ENCODE assay signal across 21 cellular contexts in the genomic region with DNA sequence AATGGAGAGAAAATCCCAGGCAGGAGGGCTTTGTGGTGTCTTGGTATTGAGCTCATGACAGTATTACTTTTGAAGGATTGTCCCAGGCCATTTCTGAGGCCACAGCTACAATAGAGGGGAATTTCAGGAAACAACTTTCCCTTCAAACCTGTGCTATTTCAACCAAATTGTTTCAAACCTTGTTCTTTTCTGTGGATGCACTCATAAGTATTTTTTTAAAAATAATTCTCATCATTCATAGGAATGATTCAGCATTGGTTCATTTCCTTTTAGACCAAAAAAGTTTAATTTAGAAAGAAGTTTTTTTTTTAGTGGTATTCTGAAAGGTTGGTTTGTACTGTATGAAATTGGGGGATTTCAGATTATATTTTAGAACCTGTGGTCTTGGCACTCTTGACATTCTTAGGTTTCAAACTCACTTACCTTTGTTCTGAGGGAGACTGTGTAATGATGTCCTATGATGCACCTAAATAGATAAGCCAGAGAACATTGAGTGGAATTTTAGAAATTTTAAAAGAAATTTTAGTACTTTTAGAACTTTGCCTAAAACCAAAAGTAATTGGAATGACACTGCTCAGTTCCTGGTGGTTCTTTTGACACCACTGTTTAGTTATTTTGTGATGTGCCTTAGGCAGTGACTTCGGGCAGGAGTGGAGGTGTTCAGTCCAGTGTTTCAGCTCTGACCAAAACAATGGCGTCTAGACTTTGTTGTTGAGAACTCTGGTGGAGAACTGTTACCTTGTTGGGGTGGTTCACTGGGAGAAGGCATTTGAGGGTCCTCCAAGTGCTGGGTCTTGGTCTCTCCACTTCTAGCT. TPM values are rescaled to one million over a fixed set of nuclear protein-coding genes. Genes with fewer than 3 reads are reported as not detected.
DNase-seq lines count a peak whose midpoint lies in the region; ATAC-seq, FAIRE-seq and TF ChIP-seq lines count a peak whose summit lies in the region.
"Had no signal": no experiment of that assay in that cellular context is flagged by ENCODE, and none has a peak within 500 bp of the region (broad histone marks: within the 10 kb centered on the region; RNA-seq: fewer than 3 reads in every experiment).

No MANE protein-coding gene starts in this region.

- no peak overlapping the region for H3K9ac ChIP-seq in keratinocyte (ENCODE audit: control insufficient read depth, extremely low read depth, insufficient read depth, low read length)

- H3K4me1 ChIP-seq in GM23338 (ENCODE audit: insufficient read depth): peaks cover 93% of the 10 kb centered on the region
- H3K4me1 ChIP-seq in SJSA1 (replicated peaks): peaks cover 69% of the 10 kb centered on the region
- peaks cover 71% of the 10 kb centered on the region for H3K4me1 ChIP-seq in keratinocyte (ENCODE audit: control insufficient read depth, extremely low read depth, insufficient read depth, low read length)

- POLR2A ChIA-PET in RWPE1 (lab: Yijun Ruan, JAX; ENCODE audit: low non-redundant PET): no interaction called here

- no peaks in the 10 kb centered on the region; the same call in 2 of the 3 replicates for H3K9me3 Mint-ChIP-seq in GM23338
- no peaks in the 10 kb centered on the region for H3K9me3 Mint-ChIP-seq in stimulated activated effector memory CD8-positive, alpha-beta T cell treated with anti-CD3 and anti-CD28 coated beads, Interleukin-12 subunit alpha, Interleukin-12 subunit beta, amount 100 ng/mL, for 72 hours
- H3K9me3 Mint-ChIP-seq: nephron progenitor cell had no signal

- DNase-seq in GM23338 (ENCODE audit: low spot score): no peak
- DNase-seq in SJSA1 (ENCODE audit: low read depth in 1 of 2, low spot score in 2 of 2): no peak
- DNase-seq in keratinocyte (ENCODE audit: low read depth, low spot score): no peak
- DNase-seq in stimulated activated effector memory CD8-positive, alpha-beta T cell treated with anti-CD3 and anti-CD28 coated beads, Interleukin-12 subunit alpha, Interleukin-12 subunit beta, amount 100 ng/mL, for 72 hours (ENCODE audit: low spot score in 2 of 2): no peak
- DNase-seq in NCI-H1694 (lab: John Stamatoyannopoulos, UW): no peak
- no peak for DNase-seq in RWPE1 (ENCODE audit: low spot score)
- DNase-seq in OCI-M2 (lab: John Stamatoyannopoulos, UW; ENCODE audit: unreplicated experiment): no peak
- DNase-seq: activated CD4-positive, alpha-beta T cell treated with anti-CD3 and anti-CD28 coated beads, Interleukin-2, amount 50 U/mL, for 1 hour; amygdala; DMS 273 treated with DMSO at 0.1 percent for 48 hours; hippocampal formation; left lung; NCI-H2171; nephron progenitor cell; SIG-M5; stimulated activated CD4-positive, alpha-beta T cell treated with anti-CD3 and anti-CD28 coated beads, Interleukin-1b, Interleukin-23, amount 100 ng/mL, for 48 hours had no signal

- H3K9me3 ChIP-seq in SJSA1 (replicated peaks) (no peaks in the 10 kb centered on the region), keratinocyte (ENCODE audit: control insufficient read depth, low read depth, low read length) (no peaks in the 10 kb centered on the region)
- H3K9me3 ChIP-seq: esophagus muscularis mucosa, left lung, tibial nerve had no signal

- H3K27ac Mint-ChIP-seq in GM23338: no peak overlapping the region
- no peak overlapping the region for H3K27ac Mint-ChIP-seq in stimulated activated effector memory CD8-positive, alpha-beta T cell treated with anti-CD3 and anti-CD28 coated beads, Interleukin-12 subunit alpha, Interleukin-12 subunit beta, amount 100 ng/mL, for 72 hours

- no peaks in the 10 kb centered on the region for H3K36me3 ChIP-seq in GM23338 (ENCODE audit: insufficient read depth)
- H3K36me3 ChIP-seq in SJSA1: peaks cover 30% of the 10 kb centered on the region
- peaks cover 2 to 7% of the 10 kb centered on the region in 2 experiments for H3K36me3 ChIP-seq in keratinocyte (ENCODE audit: control insufficient read depth in 2 of 2, extremely low read depth in 1 of 2, insufficient read depth in 2 of 2, low read length in 2 of 2)
- H3K36me3 ChIP-seq: esophagus muscularis mucosa, left lung, tibial nerve had no signal

- dilution Hi-C loops in keratinocyte (cut with MboI; ENCODE audit: extremely low pct_ligation_motif_present, low sequenced_read_pairs): no loop called here

- TF ChIP-seq CTCF in GM23338 (conservative IDR thresholded peaks at IDR 0.05; ENCODE audit: low read depth in 2 of 2) (no peak), keratinocyte (optimal IDR thresholded peaks at IDR 0.05 in 1 of 3, IDR thresholded peaks at IDR 0.05 in 1 of 3, conservative IDR thresholded peaks at IDR 0.05 in 1 of 3; ENCODE audit: extremely low read depth in 1 of 3, insufficient read depth in 2 of 3, low read length in 3 of 3) (no peak), RWPE1 (conservative IDR thresholded peaks at IDR 0.05; ENCODE audit: low read depth) (no peak)

- H3K79me2 ChIP-seq in GM23338 (replicated peaks; ENCODE audit: insufficient read depth) (peaks cover 100% of the 10 kb centered on the region), keratinocyte (ENCODE audit: control insufficient read depth, insufficient read depth, low read length) (peaks cover 100% of the 10 kb centered on the region)

- H4K20me1 ChIP-seq in GM23338 (replicated peaks; ENCODE audit: insufficient read depth) (peaks cover 88% of the 10 kb centered on the region), keratinocyte (ENCODE audit: control insufficient read depth, extremely low read depth, insufficient read depth, low read length) (peaks cover 3% of the 10 kb centered on the region)

- H3K36me3 Mint-ChIP-seq in GM23338 (ENCODE audit: low read depth): peaks cover 3% of the 10 kb centered on the region; the same call in 2 of the 3 replicates
- H3K36me3 Mint-ChIP-seq in stimulated activated effector memory CD8-positive, alpha-beta T cell treated with anti-CD3 and anti-CD28 coated beads, Interleukin-12 subunit alpha, Interleukin-12 subunit beta, amount 100 ng/mL, for 72 hours: no peaks in the 10 kb centered on the region

- H3K27me3 ChIP-seq in GM23338 (ENCODE audit: insufficient read depth) (peaks cover 37% of the 10 kb centered on the region), SJSA1 (replicated peaks) (no peaks in the 10 kb centered on the region), keratinocyte (ENCODE audit: control insufficient read depth, extremely low read depth, insufficient read depth, low read length) (no peaks in the 10 kb centered on the region)
- H3K27me3 ChIP-seq: esophagus muscularis mucosa, tibial nerve had no signal

- peak overlapping the region; percentile 69 for H3K4me2 ChIP-seq in GM23338
- peak overlapping the region; percentile 65 for H3K4me2 ChIP-seq in keratinocyte (ENCODE audit: control insufficient read depth, extremely low read depth, insufficient read depth, low read depth, low read length)

- no peaks in the 10 kb centered on the region for H3K9me2 ChIP-seq in GM23338 (ENCODE audit: insufficient read depth)

- no peak overlapping the region for H3K4me3 ChIP-seq in GM23338
- no peak overlapping the region for H3K4me3 ChIP-seq in SJSA1
- peak overlapping the region in 1 of 3 experiments; percentile 24 for H3K4me3 ChIP-seq in keratinocyte (ENCODE audit: control insufficient read depth in 2 of 3, extremely low read depth in 1 of 3, insufficient read depth in 2 of 3, low read depth in 1 of 3, low read length in 3 of 3)
- H3K4me3 ChIP-seq: esophagus muscularis mucosa, left lung, tibial nerve had no signal

- H2AFZ ChIP-seq in GM23338 (no peak overlapping the region), keratinocyte (ENCODE audit: control insufficient read depth, low read length) (no peak overlapping the region)

- FAIRE-seq in keratinocyte (lab: Jason Lieb, UNC): no peak
- FAIRE-seq: colon, GM18507 had no signal

- peaks cover 95% of the 10 kb centered on the region for H3K4me1 Mint-ChIP-seq in GM23338
- no peaks in the 10 kb centered on the region for H3K4me1 Mint-ChIP-seq in stimulated activated effector memory CD8-positive, alpha-beta T cell treated with anti-CD3 and anti-CD28 coated beads, Interleukin-12 subunit alpha, Interleukin-12 subunit beta, amount 100 ng/mL, for 72 hours

- CTCF ChIA-PET in RWPE1 (lab: Yijun Ruan, JAX): no interaction called here

- peaks cover 4% of the 10 kb centered on the region for H3K9me1 ChIP-seq in keratinocyte (ENCODE audit: control insufficient read depth, extremely low read depth, insufficient read depth, low read length)

- H3K27ac ChIP-seq in GM23338 (ENCODE audit: low read depth): no peak overlapping the region
- H3K27ac ChIP-seq in SJSA1: peak overlapping the region; percentile 29; the same call in 1 of the 2 replicates
- peak overlapping the region; percentile 46 for H3K27ac ChIP-seq in keratinocyte (ENCODE audit: control insufficient read depth, insufficient read depth, low read length)
- H3K27ac ChIP-seq in RWPE1: no peak overlapping the region
- H3K27ac ChIP-seq: esophagus muscularis mucosa, left lung had no signal

- peaks cover 17% of the 10 kb centered on the region for H3K27me3 Mint-ChIP-seq in GM23338 (ENCODE audit: insufficient read depth, low read depth, poor library complexity)

- ATAC-seq in GM23338 (no peak), GM21576 (IDR thresholded peaks at IDR 0.05; ENCODE audit: unreplicated experiment) (no peak)
- peak; percentile 60 for ATAC-seq in stimulated activated effector memory CD8-positive, alpha-beta T cell treated with anti-CD3 and anti-CD28 coated beads, Interleukin-12 subunit alpha, Interleukin-12 subunit beta, amount 100 ng/mL, for 72 hours
- ATAC-seq: left lung had no signal

- H3K4me3 Mint-ChIP-seq in GM23338: no peak overlapping the region
- H3K4me3 Mint-ChIP-seq in stimulated activated effector memory CD8-positive, alpha-beta T cell treated with anti-CD3 and anti-CD28 coated beads, Interleukin-12 subunit alpha, Interleukin-12 subunit beta, amount 100 ng/mL, for 72 hours: no peak overlapping the region
- H3K4me3 Mint-ChIP-seq: nephron progenitor cell had no signal

- no peaks in the 10 kb centered on the region for H3F3A ChIP-seq in GM23338 (replicated peaks; ENCODE audit: low read depth)

TF ChIP-seq in GM23338, 12 proteins besides CTCF, POLR2A, EP300 and RAD21 (continues in another document):
- no peak for TF ChIP-seq CREB1 (CRISPR knock-in tag; IDR thresholded peaks at IDR 0.05; ENCODE audit: low read depth)

RNA-seq across cellular contexts. Expression of gene TEAD1, which starts 12.2 kb away (rescaled TPM):
- total RNA-seq in GM23338 (2014; rRNA removed; shearing (Covaris generic)): 102 and 103 TPM in 2 replicates
- polyA plus RNA-seq in GM23338 (2016; fragmentation: Nextera tagmentation; extraction: Ambion mirVana) (24.5 and 28.4 TPM in 2 replicates), keratinocyte (18.7 to 33.6 TPM (median 32.7 TPM) in 3 replicates)
- 77.0 and 123 TPM in 2 replicates for total RNA-seq in SJSA1 (2014; rRNA removed; shearing (Covaris generic))
- polyA plus RNA-seq in keratinocyte (2011; ENCODE audit: low read depth): 18.1 TPM
- 21.7 and 32.2 TPM in 2 replicates for polyA plus RNA-seq in keratinocyte (2011; cell fraction: cytosol; rRNA removed)
- polyA plus RNA-seq in keratinocyte (2011; cell fraction: nucleus; rRNA removed): 37.7 and 43.0 TPM in 2 replicates
- polyA plus RNA-seq in keratinocyte (2012; ENCODE audit: low replicate concordance): 16.2 and 37.8 TPM in 2 replicates
- polyA minus RNA-seq in keratinocyte: 36.9 to 96.2 TPM (median 41.3 TPM) in 3 replicates
- polyA minus RNA-seq in keratinocyte (2011; cell fraction: cytosol; rRNA and poly(A)+ RNA removed): 44.3 TPM
- 49.3 and 96.6 TPM in 2 replicates for polyA minus RNA-seq in keratinocyte (2011; cell fraction: nucleus; rRNA and poly(A)+ RNA removed)

Comparison
In these comparisons a context has a peak if more than half of its experiments do, and no peak if none do; other contexts are left out.
1. H3K27ac ChIP-seq: peak in SJSA1 (single experiment) and keratinocyte (single experiment); none in GM23338 (single experiment) and RWPE1 (single experiment).